ENCODE assay signal across 24 cellular contexts in the genomic region with DNA sequence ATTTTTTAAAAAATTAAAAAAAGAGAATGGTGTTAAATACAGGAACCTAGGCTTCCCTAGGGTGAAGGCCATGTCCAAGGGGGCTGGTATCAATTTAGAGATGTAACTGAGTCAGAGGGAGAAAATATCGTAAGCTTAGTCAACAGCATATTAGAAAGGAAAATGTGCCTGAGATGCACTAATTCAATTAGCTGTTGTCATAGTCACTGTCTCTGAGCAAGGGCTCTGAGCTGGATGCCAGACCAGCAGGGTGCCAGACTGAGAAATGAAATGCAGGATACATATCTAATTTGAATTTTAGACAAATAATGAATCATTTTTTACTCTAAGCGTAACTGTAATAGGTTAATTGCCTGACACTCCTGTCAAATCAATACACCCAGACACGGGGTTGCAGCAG. TPM values are rescaled to one million over a fixed set of nuclear protein-coding genes. Genes with fewer than 3 reads are reported as not detected.
A peak's percentile ranks its signal among the peaks of the same experiment; 100 is the strongest.
DNase-seq lines count a peak whose midpoint lies in the region; ATAC-seq, FAIRE-seq and TF ChIP-seq lines count a peak whose summit lies in the region.
"Had no signal": no experiment of that assay in that cellular context is flagged by ENCODE, and none has a peak within 500 bp of the region (broad histone marks: within the 10 kb centered on the region; RNA-seq: fewer than 3 reads in every experiment).

No MANE protein-coding gene starts in this region.

- no peak for TF ChIP-seq CTCF in tibial nerve (IDR thresholded peaks at IDR 0.05)

- no peak overlapping the region for H3K27ac ChIP-seq in BLaER1
- H3K27ac ChIP-seq in tibial nerve, result no peak overlapping the region
- H3K27ac ChIP-seq: parathyroid adenoma, RWPE1 had no signal

- WGBS in tibial nerve, 2 donors, result 72 to 73% methylated on average over 3 of the region's 3 CpGs

- H4K20me1 ChIP-seq in BLaER1, result no peaks in the 10 kb centered on the region

- no peak for TF ChIP-seq EP300 in tibial nerve (IDR thresholded peaks at IDR 0.05)

- no peak for FAIRE-seq in GM12891 (lab: Jason Lieb, UNC)
- FAIRE-seq: endometrium, kidney had no signal

- TF ChIP-seq POLR2A in tibial nerve (IDR thresholded peaks at IDR 0.05) (no peak), GM12891 (IDR thresholded peaks at IDR 0.05; ENCODE audit: low read depth, low read length) (no peak)

- H3K9ac ChIP-seq in BLaER1, result no peak overlapping the region
- H3K9ac ChIP-seq: parathyroid adenoma had no signal

- H3K9me3 ChIP-seq in BLaER1, result no peaks in the 10 kb centered on the region
- no peaks in the 10 kb centered on the region; the same call in 1 of the 2 replicates for H3K9me3 ChIP-seq in MG63
- H3K9me3 ChIP-seq in tibial nerve, result no peaks in the 10 kb centered on the region
- H3K9me3 ChIP-seq: mucosa of descending colon had no signal

- no peak for ATAC-seq in GM19397 (IDR thresholded peaks at IDR 0.05; ENCODE audit: unreplicated experiment)
- ATAC-seq: mucosa of descending colon; sciatic nerve; stimulated activated naive CD8-positive, alpha-beta T cell treated with anti-CD3 and anti-CD28 coated beads, Interleukin-15, Interleukin-2, amounts not matched to agents 100 U/mL and 50 U/mL, for 24 hours had no signal

- DNase-seq in MG63 (peak; percentile 40), fibroblast of the conjunctiva (ENCODE audit: low read depth) (peak; percentile 26), dermis blood vessel endothelial cell (no peak), tibial nerve (ENCODE audit: low spot score in 2 of 2) (no peak), GM12891 (ENCODE audit: insufficient read length, low spot score) (no peak)
- DNase-seq: CD8-positive, alpha-beta memory T cell; GDM1; GOT3; KG1; kidney; mucosa of descending colon; MV-4-11; NCI-H2029; NCI-H345; nephron progenitor cell; stimulated activated naive CD8-positive, alpha-beta T cell treated with anti-CD3 and anti-CD28 coated beads, Interleukin-15, Interleukin-2, amounts not matched to agents 100 U/mL and 50 U/mL, for 24 hours had no signal

- H3K36me3 ChIP-seq in BLaER1, result no peaks in the 10 kb centered on the region
- H3K36me3 ChIP-seq in MG63, result no peaks in the 10 kb centered on the region
- H3K36me3 ChIP-seq in tibial nerve, result no peaks in the 10 kb centered on the region

- no peaks in the 10 kb centered on the region for H3K27me3 ChIP-seq in BLaER1
- H3K27me3 ChIP-seq in MG63, result no peaks in the 10 kb centered on the region
- no peaks in the 10 kb centered on the region for H3K27me3 ChIP-seq in tibial nerve

- H3K4me2 ChIP-seq in BLaER1, result peak overlapping the region; percentile 34

- H3K4me1 ChIP-seq in BLaER1 (peaks cover 63% of the 10 kb centered on the region), tibial nerve (peaks cover 0 to 3% (median 0%) of the 10 kb centered on the region in 4 donors)

- H3K4me3 ChIP-seq in BLaER1 (no peak overlapping the region), MG63 (no peak overlapping the region), tibial nerve (no peak overlapping the region)
- H3K4me3 ChIP-seq: mucosa of descending colon had no signal

TF ChIP-seq in PFSK-1, 5 proteins besides CTCF, POLR2A, EP300 and RAD21:
- TF ChIP-seq, protein P1, sequence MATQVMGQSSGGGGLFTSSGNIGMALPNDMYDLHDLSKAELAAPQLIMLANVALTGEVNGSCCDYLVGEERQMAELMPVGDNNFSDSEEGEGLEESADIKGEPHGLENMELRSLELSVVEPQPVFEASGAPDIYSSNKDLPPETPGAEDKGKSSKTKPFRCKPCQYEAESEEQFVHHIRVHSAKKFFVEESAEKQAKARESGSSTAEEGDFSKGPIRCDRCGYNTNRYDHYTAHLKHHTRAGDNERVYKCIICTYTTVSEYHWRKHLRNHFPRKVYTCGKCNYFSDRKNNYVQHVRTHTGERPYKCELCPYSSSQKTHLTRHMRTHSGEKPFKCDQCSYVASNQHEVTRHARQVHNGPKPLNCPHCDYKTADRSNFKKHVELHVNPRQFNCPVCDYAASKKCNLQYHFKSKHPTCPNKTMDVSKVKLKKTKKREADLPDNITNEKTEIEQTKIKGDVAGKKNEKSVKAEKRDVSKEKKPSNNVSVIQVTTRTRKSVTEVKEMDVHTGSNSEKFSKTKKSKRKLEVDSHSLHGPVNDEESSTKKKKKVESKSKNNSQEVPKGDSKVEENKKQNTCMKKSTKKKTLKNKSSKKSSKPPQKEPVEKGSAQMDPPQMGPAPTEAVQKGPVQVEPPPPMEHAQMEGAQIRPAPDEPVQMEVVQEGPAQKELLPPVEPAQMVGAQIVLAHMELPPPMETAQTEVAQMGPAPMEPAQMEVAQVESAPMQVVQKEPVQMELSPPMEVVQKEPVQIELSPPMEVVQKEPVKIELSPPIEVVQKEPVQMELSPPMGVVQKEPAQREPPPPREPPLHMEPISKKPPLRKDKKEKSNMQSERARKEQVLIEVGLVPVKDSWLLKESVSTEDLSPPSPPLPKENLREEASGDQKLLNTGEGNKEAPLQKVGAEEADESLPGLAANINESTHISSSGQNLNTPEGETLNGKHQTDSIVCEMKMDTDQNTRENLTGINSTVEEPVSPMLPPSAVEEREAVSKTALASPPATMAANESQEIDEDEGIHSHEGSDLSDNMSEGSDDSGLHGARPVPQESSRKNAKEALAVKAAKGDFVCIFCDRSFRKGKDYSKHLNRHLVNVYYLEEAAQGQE (IDR thresholded peaks at IDR 0.05; ENCODE audit: insufficient read depth in 1 of 2, low read depth in 2 of 2, low read length in 2 of 2), result peak in 1 of 2 experiments; percentile 33; a peak in 1 of 4 replicates
- TF ChIP-seq TAF1 (IDR thresholded peaks at IDR 0.05; ENCODE audit: borderline replicate concordance, insufficient read depth, low read length), result peak; percentile 43; the same call in 1 of the 2 replicates
- 0 out of 2 replicates have a peak, but pooled peaks have one; percentile 33 for TF ChIP-seq POLR2AphosphoS5 (IDR thresholded peaks at IDR 0.05; ENCODE audit: low read depth, low read length)
- TF ChIP-seq SIN3A (IDR thresholded peaks at IDR 0.05; ENCODE audit: borderline replicate concordance, insufficient read depth, low read length), result peak; percentile 64; the same call in 1 of the 2 replicates
- TF ChIP-seq FOXP2 (optimal IDR thresholded peaks at IDR 0.05; ENCODE audit: borderline replicate concordance, extremely low read depth, extremely low read length, insufficient read depth), result no peak

TF ChIP-seq in GM12891, 5 proteins besides CTCF, POLR2A, EP300 and RAD21:
- TF ChIP-seq POLR2AphosphoS5 (IDR thresholded peaks at IDR 0.05; ENCODE audit: low read depth, low read length) (no peak), PAX5 (IDR thresholded peaks at IDR 0.05; ENCODE audit: insufficient read depth, low read length, severe bottlenecking) (no peak), SPI1 (IDR thresholded peaks at IDR 0.05; ENCODE audit: low read depth, low read length) (no peak), POU2F2 (IDR thresholded peaks at IDR 0.05; ENCODE audit: low read depth, low read length) (no peak), TAF1 (IDR thresholded peaks at IDR 0.05; ENCODE audit: low read depth, low read length) (no peak)

RNA-seq across cellular contexts. Expression of a gene that starts 11.4 kb away (rescaled TPM):
- 18.9 and 31.0 TPM in 2 replicates for total RNA-seq in MG63 (2014; rRNA removed; shearing (Covaris generic); ENCODE audit: low replicate concordance)
- polyA plus RNA-seq in PFSK-1 (2012; ENCODE audit: insufficient read length, low read depth), result 88.4 TPM
- total RNA-seq in dermis blood vessel endothelial cell (36.2 and 52.8 TPM in 2 replicates), tibial nerve (10 to 100 TPM; 30.1 to 51.6 (median 43.3) TPM)
- polyA plus RNA-seq in GM12891 (2012; ENCODE audit: low read depth, missing spikeins), result 1.6 TPM

RNA-seq across cellular contexts. Expression of a gene that starts 33.2 kb away (rescaled TPM):
- total RNA-seq in MG63 (2014; rRNA removed; shearing (Covaris generic); ENCODE audit: low replicate concordance), result 19.8 and 24.5 TPM in 2 replicates
- 9.1 TPM for polyA plus RNA-seq in PFSK-1 (2012; ENCODE audit: insufficient read length, low read depth)
- 5.1 and 14.3 TPM in 2 replicates for total RNA-seq in dermis blood vessel endothelial cell
- total RNA-seq in tibial nerve, result 1 to 10 TPM in 2 of 4 donors, not detected in 2; 3.3 to 3.5 TPM
- 13.3 TPM for polyA plus RNA-seq in GM12891 (2012; ENCODE audit: low read depth, missing spikeins)
- total RNA-seq: cardiac septum had no signal

Comparison
In these comparisons a context has a peak if more than half of its experiments do, and no peak if none do; other contexts are left out.
1. DNase-seq: peak in MG63 (single experiment) and fibroblast of the conjunctiva (single experiment); none in dermis blood vessel endothelial cell (single experiment), tibial nerve (0 of 2) and GM12891 (single experiment).